In the genomic region with DNA sequence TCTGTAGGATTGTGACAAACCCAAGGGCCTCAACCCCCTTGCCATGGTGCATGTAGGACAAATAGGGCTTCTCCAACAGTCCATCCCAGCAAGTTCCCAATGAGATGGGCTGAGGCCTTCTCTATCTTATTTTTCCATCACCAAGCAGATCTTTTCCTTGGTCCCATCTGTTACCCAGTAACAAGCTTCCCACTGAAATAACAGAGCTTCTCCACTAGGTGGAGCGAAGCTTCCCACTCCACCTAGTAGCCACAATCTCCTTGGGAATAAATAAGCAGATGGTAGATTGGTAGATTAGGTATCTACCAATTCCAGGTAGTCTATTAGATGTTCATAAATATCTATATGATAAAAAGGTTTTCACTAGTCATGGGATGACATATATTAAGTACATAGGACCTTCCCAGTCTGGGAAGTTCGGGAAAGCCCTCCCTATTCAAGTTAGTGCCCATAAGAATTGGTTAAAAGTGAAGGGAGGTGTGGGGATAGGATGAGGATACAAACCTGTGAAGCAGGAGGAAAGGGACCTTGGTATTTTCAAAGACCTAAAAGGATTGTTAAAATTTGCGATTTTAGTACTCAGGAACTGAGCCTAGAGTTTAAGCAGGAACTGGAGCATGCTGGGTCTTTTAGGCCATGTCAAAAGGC, we compare ENCODE assay signal across 2 cellular contexts.
TF ChIP-seq lines count a peak whose summit lies in the region.

No MANE protein-coding gene starts in this region.

TF ChIP-seq in IMR-90, 13 proteins besides CTCF, POLR2A, EP300 and RAD21:
- no peak for TF ChIP-seq BHLHE40 (IDR thresholded peaks at IDR 0.05; ENCODE audit: low read depth, low read length)
- 0 out of 2 replicates have a peak, but pooled peaks have one; percentile 2 for TF ChIP-seq SMC3 (IDR thresholded peaks at IDR 0.05; ENCODE audit: low read depth, low read length)

TF ChIP-seq in neural cell, 6 proteins besides CTCF, POLR2A, EP300 and RAD21:
- TF ChIP-seq REST (IDR thresholded peaks at IDR 0.05; ENCODE audit: borderline replicate concordance): no peak
- no peak for TF ChIP-seq EZH2 (IDR thresholded peaks at IDR 0.05; ENCODE audit: borderline replicate concordance, insufficient read depth, low read length, poor library complexity, severe bottlenecking)
- no peak for TF ChIP-seq TAF1 (IDR thresholded peaks at IDR 0.05; ENCODE audit: low read depth)
- no peak for TF ChIP-seq POLR2AphosphoS5 (IDR thresholded peaks at IDR 0.05)
- no peak for TF ChIP-seq MXI1 (conservative IDR thresholded peaks at IDR 0.05; ENCODE audit: poor library complexity, severe bottlenecking)
TF ChIP-seq in neural cell: peak in this region for 0.
